In the genomic region with DNA sequence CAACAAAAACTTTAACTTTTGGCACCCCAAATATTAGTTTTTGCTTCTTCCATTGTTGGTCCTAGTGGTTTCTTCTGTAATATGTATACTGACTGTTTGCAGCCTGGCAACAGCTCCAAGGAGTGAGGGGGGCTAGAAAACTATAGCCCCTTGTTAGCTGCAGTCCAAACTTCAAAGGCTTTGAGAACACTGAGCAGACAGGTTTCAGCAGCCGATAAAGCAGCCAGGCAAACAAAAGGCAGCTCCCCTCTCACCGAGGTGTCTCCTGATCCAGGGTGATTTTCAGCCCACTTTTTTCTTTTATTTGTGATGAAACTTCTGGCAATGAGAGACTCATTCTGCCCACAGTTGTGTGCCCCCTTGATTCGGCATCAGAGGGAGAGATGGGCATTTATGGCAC, we compare ENCODE assay signal across 22 cellular contexts.
DNase-seq lines count a peak whose midpoint lies in the region; ATAC-seq, FAIRE-seq and TF ChIP-seq lines count a peak whose summit lies in the region.
"Had no signal": no experiment of that assay in that cellular context is flagged by ENCODE, and none has a peak within 500 bp of the region (broad histone marks: within the 10 kb centered on the region; RNA-seq: fewer than 3 reads in every experiment).

No MANE protein-coding gene starts in this region.

- no peak overlapping the region for H2BK20ac ChIP-seq in H1 (ENCODE audit: low read length)

- no peak overlapping the region for H2BK120ac ChIP-seq in H1 (replicated peaks; ENCODE audit: low read depth, low read length)

- H3K23ac ChIP-seq in H1 (ENCODE audit: insufficient read length): no peak overlapping the region

- no peaks in the 10 kb centered on the region for H3K79me2 ChIP-seq in H1 (ENCODE audit: control insufficient read depth in 1 of 2, insufficient read depth in 2 of 2, low read length in 2 of 2)
- no peaks in the 10 kb centered on the region for H3K79me2 ChIP-seq in neural progenitor cell (ENCODE audit: low read depth)
- H3K79me2 ChIP-seq in smooth muscle cell (ENCODE audit: low read depth): no peaks in the 10 kb centered on the region

- H2BK12ac ChIP-seq in H1 (ENCODE audit: low read depth, low read length): no peak overlapping the region

- H3K4me1 Mint-ChIP-seq in neural progenitor cell (peaks cover 60% of the 10 kb centered on the region), T-cell (peaks cover 12 to 14% (median 13%) of the 10 kb centered on the region in 3 donors)

- H3K4me2 ChIP-seq in H1 (ENCODE audit: insufficient read depth in 1 of 2, low read depth in 2 of 2, low read length in 2 of 2) (no peak overlapping the region), neural progenitor cell (peak overlapping the region; percentile 12), smooth muscle cell (no peak overlapping the region)

- H3K27me3 ChIP-seq in H1 (replicated peaks in 1 of 4; ENCODE audit: control insufficient read depth in 3 of 4, extremely low read depth in 1 of 4, insufficient read depth in 3 of 4, low read length in 3 of 4) (peaks cover 0 to 2% (median 0%) of the 10 kb centered on the region in 4 experiments; a peak in 1 of 7 replicates), neural progenitor cell (peaks cover 7% of the 10 kb centered on the region), smooth muscle cell (ENCODE audit: low read depth) (peaks cover 9% of the 10 kb centered on the region)
- H3K27me3 ChIP-seq: BE2C had no signal

- H3K4me3 ChIP-seq in H1 (ENCODE audit: extremely low read depth in 1 of 4, insufficient read depth in 2 of 4, low read depth in 3 of 4, low read length in 4 of 4) (no peak overlapping the region), neural progenitor cell (no peak overlapping the region), smooth muscle cell (no peak overlapping the region)
- H3K4me3 ChIP-seq: GM23248 had no signal

- 72% methylated on average over 3 of the region's 3 CpGs; no CpG with 5 or more reads in 1 of the 2 experiments for WGBS in H1 (ENCODE audit: extremely low coverage in 1 of 2, insufficient coverage in 1 of 2, insufficient read length in 1 of 2, insufficient replicate concordance in 2 of 2, low coverage in 1 of 2, low lambda C conversion rate in 2 of 2, missing lambda C conversion rate in 1 of 2), 2 experiments
- 74% methylated on average over 3 of the region's 3 CpGs for WGBS in smooth muscle cell (ENCODE audit: low lambda C conversion rate)

- no peak for ATAC-seq in T-cell (replicated peaks in 1 of 4)

- H3K23me2 ChIP-seq in H1 (ENCODE audit: low read depth, low read length): 0 out of 2 replicates have a peak, but pooled peaks cover 7% of the 10 kb centered on the region

- no peak for TF ChIP-seq POLR2A in H1 (IDR thresholded peaks at IDR 0.05; ENCODE audit: control extremely low read depth in 1 of 2, low read depth in 2 of 2, low read length in 2 of 2)

- no peak overlapping the region for H2AFZ ChIP-seq in H1 (ENCODE audit: low read length)
- H2AFZ ChIP-seq in neural progenitor cell (replicated peaks): no peak overlapping the region
- no peak overlapping the region for H2AFZ ChIP-seq in smooth muscle cell (ENCODE audit: low read depth)
- H2AFZ ChIP-seq: GM23248 had no signal

- H3K27ac ChIP-seq in H1 (ENCODE audit: low read depth, low read length) (no peak overlapping the region), neural progenitor cell (no peak overlapping the region), smooth muscle cell (ENCODE audit: low read depth) (no peak overlapping the region)
- H3K27ac ChIP-seq: GM23248 had no signal

- no peak overlapping the region for H3K4ac ChIP-seq in H1 (replicated peaks; ENCODE audit: insufficient read length, low read depth, low read length)

- H3K27me3 Mint-ChIP-seq in neural progenitor cell (ENCODE audit: insufficient read depth, low read depth) (peaks cover 4% of the 10 kb centered on the region), T-cell (no peaks in the 10 kb centered on the region)

- H3K9me3 ChIP-seq in H1 (ENCODE audit: insufficient read depth in 2 of 2, low read depth in 1 of 2, low read length in 1 of 2) (no peaks in the 10 kb centered on the region), neural progenitor cell (ENCODE audit: low read depth) (no peaks in the 10 kb centered on the region), smooth muscle cell (replicated peaks; ENCODE audit: low read depth) (no peaks in the 10 kb centered on the region)
- H3K9me3 ChIP-seq: BE2C had no signal

- H3K4me1 ChIP-seq in H1 (replicated peaks in 1 of 4; ENCODE audit: control insufficient read depth in 3 of 4, insufficient read depth in 4 of 4, low read length in 3 of 4) (peaks cover 4 to 18% (median 14%) of the 10 kb centered on the region in 4 experiments; a peak in 6 of 7 replicates), neural progenitor cell (peaks cover 36% of the 10 kb centered on the region), smooth muscle cell (ENCODE audit: low read depth) (peaks cover 13% of the 10 kb centered on the region)
- H3K4me1 ChIP-seq: BE2C had no signal

- no peak for TF ChIP-seq CTCF in H1 (IDR thresholded peaks at IDR 0.05; ENCODE audit: control extremely low read depth in 1 of 3, insufficient read depth in 1 of 3, low read depth in 1 of 3, low read length in 3 of 3)
- no peak for TF ChIP-seq CTCF in neural progenitor cell (IDR thresholded peaks at IDR 0.05)
- no peak for TF ChIP-seq CTCF in smooth muscle cell (IDR thresholded peaks at IDR 0.05; ENCODE audit: borderline replicate concordance, insufficient read depth, poor library complexity, severe bottlenecking)

- POLR2A ChIA-PET in H1 (lab: Charles Lee; ENCODE audit: partially characterized antibody): no interaction called here
- POLR2A ChIA-PET in T-cell (lab: Charles Lee): interaction anchor here in 1 of 2 donors (0.6 kb wide), 1 partner anchor 11 kb away, joined by 4 read pairs; no protein-coding TSS in a partner anchor

- no peak overlapping the region for H2BK5ac ChIP-seq in H1 (ENCODE audit: low read depth, low read length)

- no peak overlapping the region for H3K9ac ChIP-seq in H1 (replicated peaks in 1 of 4; ENCODE audit: extremely low read depth in 1 of 4, low read depth in 3 of 4, low read length in 3 of 4)
- H3K9ac ChIP-seq in neural progenitor cell: no peak overlapping the region
- H3K9ac ChIP-seq in smooth muscle cell (ENCODE audit: low read depth): no peak overlapping the region
- H3K9ac ChIP-seq: GM23248 had no signal

- TF ChIP-seq EP300 in H1 (IDR thresholded peaks at IDR 0.05; ENCODE audit: borderline replicate concordance in 1 of 2, low read depth in 2 of 2, low read length in 2 of 2): no peak

- H3K4me3 Mint-ChIP-seq in neural progenitor cell (peak overlapping the region; percentile 22), T-cell (no peak overlapping the region)

- H2AK5ac ChIP-seq in H1 (ENCODE audit: low read depth, low read length): 0 out of 2 replicates have a peak overlapping the region, but pooled peaks have one; percentile 41

- H3K9me3 Mint-ChIP-seq in neural progenitor cell (no peaks in the 10 kb centered on the region), T-cell (peaks cover 0 to 5% (median 0%) of the 10 kb centered on the region in 3 donors)
- H3K9me3 Mint-ChIP-seq: CD8-positive, alpha-beta memory T cell had no signal

- FAIRE-seq in H1 (lab: Jason Lieb, UNC): no peak
- FAIRE-seq: A204.1, G401.6, GM12891, H54 had no signal

- H3F3A ChIP-seq in neural progenitor cell (ENCODE audit: low read depth) (no peaks in the 10 kb centered on the region), smooth muscle cell (ENCODE audit: low read depth) (no peaks in the 10 kb centered on the region)

- H3K79me1 ChIP-seq in H1 (ENCODE audit: low read depth, low read length): no peaks in the 10 kb centered on the region

- H3K18ac ChIP-seq in H1 (ENCODE audit: extremely low read depth, low read length): no peak overlapping the region; the same call in 1 of the 2 replicates

- no peak for TF ChIP-seq RAD21 in H1 (IDR thresholded peaks at IDR 0.05 in 1 of 2, conservative IDR thresholded peaks at IDR 0.05 in 1 of 2; ENCODE audit: low read depth in 2 of 2, low read length in 2 of 2)

- H2BK15ac ChIP-seq in H1 (ENCODE audit: low read length): no peak overlapping the region

- H3K56ac ChIP-seq in H1 (replicated peaks; ENCODE audit: insufficient read length, low read depth, low read length): no peak overlapping the region

- H3K27ac Mint-ChIP-seq in neural progenitor cell: peak overlapping the region; percentile 50
- H3K27ac Mint-ChIP-seq in T-cell: no peak overlapping the region

- no peak overlapping the region for H3K14ac ChIP-seq in H1 (ENCODE audit: insufficient read length)

- CTCF ChIA-PET in H1 (lab: Charles Lee; ENCODE audit: partially characterized antibody) (interaction anchor here (0.9 to 1.5 kb wide), 4 partner anchors 19 to 176 kb away, joined by 4 to 5 read pairs (median 4); no protein-coding TSS in a partner anchor), T-cell (lab: Charles Lee) (no interaction called here)

- H3K36me3 ChIP-seq in H1 (ENCODE audit: control insufficient read depth in 2 of 4, insufficient read depth in 4 of 4, low read length in 3 of 4): no peaks in the 10 kb centered on the region
- H3K36me3 ChIP-seq in neural progenitor cell: no peaks in the 10 kb centered on the region
- no peaks in the 10 kb centered on the region for H3K36me3 ChIP-seq in smooth muscle cell (ENCODE audit: low read depth)
- H3K36me3 ChIP-seq: BE2C had no signal

- DNase-seq in ELF-1 (ENCODE audit: low read depth, low spot score) (peak; percentile 39), NCI-H1105 (lab: John Stamatoyannopoulos, UW) (peak; percentile 62), H1 (ENCODE audit: low read depth in 1 of 2, low spot score in 2 of 2) (no peak), neural progenitor cell (ENCODE audit: low spot score) (peak; percentile 42), T-cell (no peak), smooth muscle cell (lab: John Stamatoyannopoulos, UW; ENCODE audit: unreplicated experiment) (no peak)
- DNase-seq: ACHN; BE2C; C1 segment of cervical spinal cord; CD4-positive, CD25-positive, alpha-beta regulatory T cell; CD8-positive, alpha-beta memory T cell; COR-L47; DMS 273 treated with DMSO at 0.1 percent for 48 hours; DMS53; DND-41; EL; GM23248; HCEC 1CT had no signal

- H4K5ac ChIP-seq in H1 (ENCODE audit: insufficient read length, low read depth, low read length): no peak overlapping the region

- no peak overlapping the region for H4K91ac ChIP-seq in H1 (replicated peaks; ENCODE audit: insufficient read length, low read length)

- H4K20me1 ChIP-seq in H1 (replicated peaks in 1 of 2; ENCODE audit: control insufficient read depth in 1 of 2, insufficient read depth in 2 of 2, low read length in 2 of 2) (no peaks in the 10 kb centered on the region), neural progenitor cell (ENCODE audit: low read depth) (no peaks in the 10 kb centered on the region), smooth muscle cell (ENCODE audit: low read depth) (no peaks in the 10 kb centered on the region)

- H4K8ac ChIP-seq in H1 (ENCODE audit: extremely low read depth, insufficient read depth, low read length): no peak overlapping the region

- no peaks in the 10 kb centered on the region for H3K36me3 Mint-ChIP-seq in neural progenitor cell
- no peaks in the 10 kb centered on the region for H3K36me3 Mint-ChIP-seq in T-cell

TF ChIP-seq in H1, 55 proteins besides CTCF, POLR2A, EP300 and RAD21 (continues in another document):
- TF ChIP-seq CTBP2 (IDR thresholded peaks at IDR 0.05; ENCODE audit: borderline replicate concordance, insufficient read depth, insufficient read length, low read length) (no peak), GTF2F1 (IDR thresholded peaks at IDR 0.05; ENCODE audit: borderline replicate concordance, low read depth, low read length) (no peak), KDM5A (IDR thresholded peaks at IDR 0.05; ENCODE audit: low read length) (no peak)

Comparison
In these comparisons a context has a peak if more than half of its experiments do, and no peak if none do; other contexts are left out.
1. DNase-seq: peak in ELF-1 (single experiment), NCI-H1105 (single experiment) and neural progenitor cell (single experiment); none in H1 (0 of 2), T-cell (0 of 34) and smooth muscle cell (single experiment).